ENCODE assay signal across 23 cellular contexts in genomic region chr2:203347375-203347774, GRCh38.
"Had no signal": no experiment of that assay in that cellular context is flagged by ENCODE, and none has a peak within 500 bp of the region (broad histone marks: within the 10 kb centered on the region; RNA-seq: fewer than 3 reads in every experiment).

No MANE protein-coding gene starts in this region.

- DNase-seq: activated CD4-positive, alpha-beta T cell treated with anti-CD3 and anti-CD28 coated beads for 4 hours; activated CD8-positive, alpha-beta memory T cell treated with anti-CD3 and anti-CD28 coated beads, Interleukin-2, amount 50 U/mL, for 4 hours; activated CD8-positive, alpha-beta T cell treated with anti-CD3 and anti-CD28 coated beads for 36 hours; activated gamma-delta T cell treated with Interleukin-2 at 50 U/mL for 16 hours; activated naive CD4-positive, alpha-beta T cell treated with anti-CD3 and anti-CD28 coated beads, Interleukin-2, amount 10 ng/mL, durations not matched to agents 7 days and 5 days; activated naive CD8-positive, alpha-beta T cell treated with anti-CD3 and anti-CD28 coated beads for 36 hours; activated T-cell treated with anti-CD3 and anti-CD28 coated beads, Interleukin-2, amount 50 U/mL, for 72 hours; brain microvascular endothelial cell; caudate nucleus; Kasumi-1; KBM-7; NCI-H1048; NCI-H146; NCI-H1930; NCI-H2107; NCI-H2171 treated with DMSO at 0.1 percent for 48 hours; NCI-H226; NCI-H526; NCI-H774; NK-92 treated with Interleukin-12 subunit alpha and Interleukin-12 subunit beta, amount 100 ng/mL, for 24 hours; Peyer's patch; SHP77 treated with DMSO at 0.1 percent for 48 hours; WERI-Rb-1 had no signal
